ENCODE assay signal across 12 cellular contexts in the genomic region with DNA sequence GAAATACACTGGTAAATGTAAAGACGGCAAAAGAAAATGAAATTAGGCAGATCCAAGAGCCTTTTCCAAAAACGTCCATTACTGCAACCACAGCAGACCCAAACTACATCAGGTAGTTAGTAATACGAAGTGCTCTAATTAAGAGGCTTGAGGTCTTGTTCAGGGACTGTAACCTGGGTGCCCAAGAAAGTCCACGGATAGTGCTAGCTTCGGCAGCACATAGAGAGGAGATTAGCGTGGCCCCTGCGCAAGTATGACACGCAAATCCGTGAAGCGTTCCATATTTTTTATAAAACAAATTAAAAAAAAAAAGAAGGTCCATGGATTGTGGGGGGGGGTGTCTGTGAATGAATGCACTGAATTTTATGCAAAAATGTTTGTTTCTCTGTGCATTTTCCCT. TPM values are rescaled to one million over a fixed set of nuclear protein-coding genes. Genes with fewer than 3 reads are reported as not detected.
DNase-seq lines count a peak whose midpoint lies in the region; ATAC-seq and TF ChIP-seq lines count a peak whose summit lies in the region.
"Had no signal": no experiment of that assay in that cellular context is flagged by ENCODE, and none has a peak within 500 bp of the region (broad histone marks: within the 10 kb centered on the region; RNA-seq: fewer than 3 reads in every experiment).

No MANE protein-coding gene starts in this region.

- H3K9me3 ChIP-seq in T-helper 17 cell (ENCODE audit: control insufficient read depth, low read length, poor library complexity, severe bottlenecking) (no peaks in the 10 kb centered on the region), skeletal muscle tissue (ENCODE audit: control insufficient read depth in 3 of 3, low read length in 3 of 3) (no peaks in the 10 kb centered on the region)
- H3K9me3 ChIP-seq: body of pancreas, Peyer's patch had no signal

- peak; percentile 15 for DNase-seq in NCI-H82 (lab: John Stamatoyannopoulos, UW)
- DNase-seq in NCI-H82 treated with DMSO at 0.1 percent for 48 hours (lab: John Stamatoyannopoulos, UW; ENCODE audit: unreplicated experiment): no peak
- DNase-seq in T-helper 17 cell: no peak
- DNase-seq in fibroblast of mammary gland (ENCODE audit: low read depth): no peak
- no peak for DNase-seq in superior temporal gyrus (ENCODE audit: extremely low spot score)
- DNase-seq in NCI-H748 (lab: John Stamatoyannopoulos, UW; ENCODE audit: unreplicated experiment): no peak
- no peak for DNase-seq in NCI-H446 (lab: John Stamatoyannopoulos, UW)
- DNase-seq: body of pancreas; Peyer's patch; stimulated activated naive CD4-positive, alpha-beta T cell treated with Interleukin-2 at 50 U/mL for 16 hours had no signal

- H3K4me1 Mint-ChIP-seq in T-helper 17 cell: peaks cover 33% of the 10 kb centered on the region

- H3K36me3 Mint-ChIP-seq in T-helper 17 cell (ENCODE audit: low read depth): peaks cover 5% of the 10 kb centered on the region

- H3K27ac Mint-ChIP-seq in T-helper 17 cell: peak overlapping the region; percentile 100

- peak overlapping the region; percentile 99 for H3K4me3 ChIP-seq in fibroblast of mammary gland (ENCODE audit: control insufficient read depth, low read depth, low read length)
- H3K4me3 ChIP-seq in skeletal muscle tissue (ENCODE audit: low read length in 3 of 3): peak overlapping the region in 2 of 3 donors; percentile 1 to 99

- no peak overlapping the region for H3K27ac ChIP-seq in skeletal muscle tissue (ENCODE audit: low read depth, low read length)
- H3K27ac ChIP-seq: 22Rv1 had no signal

- peaks cover 6 to 18% (median 13%) of the 10 kb centered on the region in 3 donors for H3K4me1 ChIP-seq in skeletal muscle tissue (ENCODE audit: control insufficient read depth in 3 of 3, insufficient read depth in 3 of 3, low read length in 3 of 3)

- H3K27me3 ChIP-seq in skeletal muscle tissue (ENCODE audit: control insufficient read depth in 3 of 3, insufficient read depth in 3 of 3, low read length in 3 of 3): no peaks in the 10 kb centered on the region
- H3K27me3 ChIP-seq: body of pancreas, Peyer's patch had no signal

- no peak for TF ChIP-seq CTCF in fibroblast of mammary gland (conservative IDR thresholded peaks at IDR 0.05; ENCODE audit: control insufficient read depth, insufficient read depth, low read depth, low read length)

- peak overlapping the region in 1 of 3 donors; percentile 57 for H3K9ac ChIP-seq in skeletal muscle tissue (ENCODE audit: low read depth in 1 of 3, low read length in 3 of 3)

- ATAC-seq in T-helper 17 cell: no peak
- ATAC-seq: body of pancreas had no signal

- H3K27me3 Mint-ChIP-seq in T-helper 17 cell: no peaks in the 10 kb centered on the region

- H3K36me3 ChIP-seq in skeletal muscle tissue (ENCODE audit: control insufficient read depth in 3 of 3, insufficient read depth in 3 of 3, low read length in 3 of 3): peaks cover 0 to 3% (median 0%) of the 10 kb centered on the region in 3 donors

- H3K4me3 Mint-ChIP-seq in T-helper 17 cell: peak overlapping the region; percentile 73

RNA-seq across cellular contexts. Expression of a gene that starts 1.4 kb away (rescaled TPM):
- total RNA-seq in T-helper 17 cell (10 to 100 TPM; 26.3 to 29.7 TPM), skeletal muscle tissue (130 TPM)

RNA-seq across cellular contexts. Expression of a gene that starts 44.3 kb away (rescaled TPM):
- total RNA-seq in T-helper 17 cell: 10 to 100 TPM; 31.8 to 41.6 TPM
- 79.9 TPM for total RNA-seq in skeletal muscle tissue
